22 cellular contexts compared by ENCODE assay signal in the genomic region with DNA sequence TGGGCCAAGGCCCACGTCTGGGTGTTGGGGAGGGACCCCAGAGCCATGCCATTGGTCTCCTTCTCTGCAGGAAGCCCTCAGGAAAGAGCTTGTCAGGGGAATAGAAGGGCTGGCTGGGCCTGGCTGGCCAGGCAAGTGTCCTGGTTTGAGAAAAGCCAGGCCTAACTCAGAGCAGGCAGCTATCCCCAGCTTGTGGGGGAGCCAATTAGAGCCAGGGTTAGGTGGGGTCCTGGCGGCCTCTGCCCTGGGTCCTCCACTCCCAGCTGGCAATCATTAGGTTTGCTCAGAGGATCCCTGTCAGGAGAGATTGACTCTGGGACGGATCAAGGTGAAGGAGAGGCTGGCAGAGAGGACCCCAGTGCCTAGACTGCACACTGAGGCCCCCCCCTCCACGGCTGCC.
DNase-seq lines count a peak whose midpoint lies in the region; ATAC-seq and TF ChIP-seq lines count a peak whose summit lies in the region.
"Had no signal": no experiment of that assay in that cellular context is flagged by ENCODE, and none has a peak within 500 bp of the region (broad histone marks: within the 10 kb centered on the region; RNA-seq: fewer than 3 reads in every experiment).

No MANE protein-coding gene starts in this region.

- H2AFZ ChIP-seq in osteoblast (ENCODE audit: low read length) (no peak overlapping the region), GM23248 (no peak overlapping the region)

- TF ChIP-seq CTCF in osteoblast (IDR thresholded peaks at IDR 0.05; ENCODE audit: extremely low read depth, low read depth, low read length) (no peak), suprapubic skin (IDR thresholded peaks at IDR 0.05) (no peak)

- ATAC-seq in SK-N-SH treated with all-trans-retinoic acid at 6 μM for 48 hours (peak; percentile 30; the same call in 1 of the 3 replicates), GM21526 (IDR thresholded peaks at IDR 0.05; ENCODE audit: low FRiP score, unreplicated experiment) (no peak)
- ATAC-seq: A549; CD8-positive, alpha-beta T cell; GM12878 had no signal

- H3K27ac ChIP-seq in osteoblast (ENCODE audit: low read depth, low read length) = no peak overlapping the region
- no peak overlapping the region for H3K27ac ChIP-seq in suprapubic skin
- no peak overlapping the region for H3K27ac ChIP-seq in GM23248
- H3K27ac ChIP-seq: A549, C4-2B had no signal

- 91% methylated on average over 4 of the region's 4 CpGs for WGBS in suprapubic skin
- 73 to 75% methylated on average over 3 to 4 of the region's 4 CpGs for WGBS in GM23248 (ENCODE audit: low coverage in 1 of 2, low lambda C conversion rate in 2 of 2, missing lambda C conversion rate in 2 of 2), 2 experiments

- H3K9me3 ChIP-seq in osteoblast (ENCODE audit: low read depth, low read length) = no peaks in the 10 kb centered on the region
- H3K9me3 ChIP-seq in suprapubic skin = no peaks in the 10 kb centered on the region
- H3K9me3 ChIP-seq in GM23248 (ENCODE audit: low read depth) = no peaks in the 10 kb centered on the region
- H3K9me3 ChIP-seq: A549, Caco-2, HAP-1 had no signal

- H3K79me2 ChIP-seq in osteoblast (ENCODE audit: insufficient read depth, low read length) (no peaks in the 10 kb centered on the region), GM23248 (ENCODE audit: insufficient read depth) (no peaks in the 10 kb centered on the region)

- no peaks in the 10 kb centered on the region for H3K36me3 ChIP-seq in osteoblast (ENCODE audit: insufficient read depth, low read length)
- H3K36me3 ChIP-seq in suprapubic skin = no peaks in the 10 kb centered on the region
- no peaks in the 10 kb centered on the region for H3K36me3 ChIP-seq in GM23248 (ENCODE audit: low read depth)
- H3K36me3 ChIP-seq: HAP-1 had no signal

- no peak for TF ChIP-seq EP300 in suprapubic skin (IDR thresholded peaks at IDR 0.05)

- peaks cover 34% of the 10 kb centered on the region for H3K27me3 ChIP-seq in osteoblast (ENCODE audit: insufficient read depth, low read length)
- H3K27me3 ChIP-seq in suprapubic skin = no peaks in the 10 kb centered on the region
- no peaks in the 10 kb centered on the region for H3K27me3 ChIP-seq in GM23248 (replicated peaks; ENCODE audit: insufficient read depth)

- H3K9ac ChIP-seq in GM23248 = no peak overlapping the region

- no peaks in the 10 kb centered on the region for H3K4me1 ChIP-seq in osteoblast (ENCODE audit: insufficient read depth, low read length)
- no peaks in the 10 kb centered on the region for H3K4me1 ChIP-seq in suprapubic skin
- H3K4me1 ChIP-seq in GM23248 (ENCODE audit: insufficient read depth) = no peaks in the 10 kb centered on the region
- H3K4me1 ChIP-seq: A549, HAP-1 had no signal

- H4K20me1 ChIP-seq in osteoblast (ENCODE audit: insufficient read depth, low read length) (no peaks in the 10 kb centered on the region), GM23248 (ENCODE audit: insufficient read depth) (no peaks in the 10 kb centered on the region)

- no peaks in the 10 kb centered on the region for H3K9me2 ChIP-seq in GM23248 (ENCODE audit: insufficient read depth)

- TF ChIP-seq POLR2A in suprapubic skin (IDR thresholded peaks at IDR 0.05) = no peak

- H3K4me2 ChIP-seq in osteoblast (ENCODE audit: insufficient read depth, low read length) (no peak overlapping the region), GM23248 (ENCODE audit: unreplicated experiment) (no peak overlapping the region)
- H3K4me2 ChIP-seq: A549 had no signal

- in situ Hi-C loops in GM23248 (cut with MboI) = no loop called here

- no peaks in the 10 kb centered on the region for H3F3A ChIP-seq in GM23248 (ENCODE audit: insufficient read depth)

- H3K4me3 ChIP-seq in osteoblast (ENCODE audit: insufficient read depth, low read length) = no peak overlapping the region
- H3K4me3 ChIP-seq in suprapubic skin = no peak overlapping the region
- H3K4me3 ChIP-seq in GM23248 = no peak overlapping the region
- H3K4me3 ChIP-seq: A549, GM12878, HAP-1 had no signal

- DNase-seq in ELF-1 (ENCODE audit: low read depth, low spot score) (peak; percentile 74), osteoblast (ENCODE audit: insufficient read length, low spot score, missing footprints) (peak; percentile 49), suprapubic skin (ENCODE audit: low spot score in 2 of 2) (no peak), GM23248 (no peak), dedifferentiated amniotic fluid mesenchymal stem cell (ENCODE audit: extremely low spot score) (no peak)
- DNase-seq: 8988T; ACHN; AML-193; Caco-2; CD4-positive, CD25-positive, alpha-beta regulatory T cell; CD8-positive, alpha-beta T cell; DMS153; DND-41; GDM1; GOT3; HFFc6 had no signal

TF ChIP-seq in SK-N-SH treated with all-trans-retinoic acid at 6 μM for 48 hours, 23 proteins besides CTCF, POLR2A, EP300 and RAD21:
- TF ChIP-seq TOX (CRISPR knock-in tag; IDR thresholded peaks at IDR 0.05; ENCODE audit: borderline replicate concordance) (no peak), ZFP3 (CRISPR knock-in tag; IDR thresholded peaks at IDR 0.05) (no peak), ZC3H10 (CRISPR knock-in tag; IDR thresholded peaks at IDR 0.05) (no peak)

Comparison
In these comparisons a context has a peak if more than half of its experiments do, and no peak if none do; other contexts are left out.
1. DNase-seq: peak in ELF-1 (single experiment) and osteoblast (single experiment); none in suprapubic skin (0 of 2), GM23248 (single experiment) and dedifferentiated amniotic fluid mesenchymal stem cell (single experiment).